1 cellular context compared by ENCODE assay signal in genomic region chr10:130179640-130180039, GRCh38.
TF ChIP-seq lines count a peak whose summit lies in the region.

No MANE protein-coding gene starts in this region.

TF ChIP-seq in GM23338, 12 proteins besides CTCF, POLR2A, EP300 and RAD21 (continued from another document):
- TF ChIP-seq ZNF462 (CRISPR knock-in tag; IDR thresholded peaks at IDR 0.05) (no peak), JUNB (IDR thresholded peaks at IDR 0.05; ENCODE audit: unreplicated experiment) (no peak), EZH2 (IDR thresholded peaks at IDR 0.05; ENCODE audit: low read depth, unreplicated experiment) (no peak), EZH2phosphoT487 (IDR thresholded peaks at IDR 0.05; ENCODE audit: unreplicated experiment) (no peak), REST (IDR thresholded peaks at IDR 0.05; ENCODE audit: unreplicated experiment) (no peak)
